ENCODE assay signal across 18 cellular contexts in genomic region chr9:13502503-13502902, GRCh38.
"Had no signal": no experiment of that assay in that cellular context is flagged by ENCODE, and none has a peak within 500 bp of the region (broad histone marks: within the 10 kb centered on the region; RNA-seq: fewer than 3 reads in every experiment).

No MANE protein-coding gene starts in this region.

- H3K4me3 ChIP-seq: esophagus squamous epithelium, pancreas, right lobe of liver, tibial artery, upper lobe of left lung, vagina had no signal

- ATAC-seq: left colon; naive thymus-derived CD4-positive, alpha-beta T cell; pancreas; right lobe of liver; stimulated activated effector memory CD8-positive, alpha-beta T cell treated with anti-CD3 and anti-CD28 coated beads, Interleukin-12 subunit alpha, Interleukin-12 subunit beta, amount 100 ng/mL, for 72 hours had no signal

- H3K9me3 ChIP-seq: esophagus squamous epithelium, pancreas, right lobe of liver, tibial artery, upper lobe of left lung, vagina had no signal

- H3K9me3 Mint-ChIP-seq: dendritic cell treated with granulocyte-macrophage colony-stimulating factor and Interleukin-4, amounts not matched to agents 40 ng/mL and 50 ng/mL, for 4 days had no signal

- H3K36me3 ChIP-seq: esophagus squamous epithelium, pancreas, right lobe of liver, tibial artery, upper lobe of left lung, vagina had no signal

- H3K27me3 ChIP-seq: esophagus squamous epithelium, pancreas, right lobe of liver, tibial artery, upper lobe of left lung, vagina had no signal

- H3K4me1 ChIP-seq: esophagus squamous epithelium, pancreas, right lobe of liver, tibial artery, upper lobe of left lung, vagina had no signal

- H3K36me3 Mint-ChIP-seq: naive thymus-derived CD4-positive, alpha-beta T cell; stimulated activated effector memory CD8-positive, alpha-beta T cell treated with anti-CD3 and anti-CD28 coated beads, Interleukin-12 subunit alpha, Interleukin-12 subunit beta, amount 100 ng/mL, for 72 hours had no signal

- H3K4me1 Mint-ChIP-seq: naive thymus-derived CD4-positive, alpha-beta T cell; stimulated activated effector memory CD8-positive, alpha-beta T cell treated with anti-CD3 and anti-CD28 coated beads, Interleukin-12 subunit alpha, Interleukin-12 subunit beta, amount 100 ng/mL, for 72 hours had no signal

- H3K27ac Mint-ChIP-seq: dendritic cell treated with granulocyte-macrophage colony-stimulating factor and Interleukin-4, amounts not matched to agents 40 ng/mL and 50 ng/mL, for 4 days; naive thymus-derived CD4-positive, alpha-beta T cell; progenitor cell of endocrine pancreas; stimulated activated effector memory CD8-positive, alpha-beta T cell treated with anti-CD3 and anti-CD28 coated beads, Interleukin-12 subunit alpha, Interleukin-12 subunit beta, amount 100 ng/mL, for 72 hours; stimulated activated naive CD8-positive, alpha-beta T cell treated with anti-CD3 and anti-CD28 coated beads, Interleukin-15, Interleukin-2, amounts not matched to agents 100 ng/mL and 50 ng/mL, for 24 hours had no signal

- H3K27me3 Mint-ChIP-seq: dendritic cell treated with granulocyte-macrophage colony-stimulating factor and Interleukin-4, amounts not matched to agents 40 ng/mL and 50 ng/mL, for 4 days; naive thymus-derived CD4-positive, alpha-beta T cell; stimulated activated naive CD8-positive, alpha-beta T cell treated with anti-CD3 and anti-CD28 coated beads, Interleukin-15, Interleukin-2, amounts not matched to agents 100 ng/mL and 50 ng/mL, for 24 hours had no signal

- H3K4me3 Mint-ChIP-seq: dendritic cell treated with granulocyte-macrophage colony-stimulating factor and Interleukin-4, amounts not matched to agents 40 ng/mL and 50 ng/mL, for 4 days; naive thymus-derived CD4-positive, alpha-beta T cell; stimulated activated effector memory CD8-positive, alpha-beta T cell treated with anti-CD3 and anti-CD28 coated beads, Interleukin-12 subunit alpha, Interleukin-12 subunit beta, amount 100 ng/mL, for 72 hours; stimulated activated naive CD8-positive, alpha-beta T cell treated with anti-CD3 and anti-CD28 coated beads, Interleukin-15, Interleukin-2, amounts not matched to agents 100 ng/mL and 50 ng/mL, for 24 hours had no signal

- H3K27ac ChIP-seq: esophagus squamous epithelium, pancreas, right lobe of liver, tibial artery, upper lobe of left lung, vagina had no signal

- DNase-seq: esophagus squamous epithelium; foreskin fibroblast; hippocampal formation; left colon; mammary epithelial cell; naive thymus-derived CD4-positive, alpha-beta T cell; nucleus accumbens; pancreas; right lobe of liver; stimulated activated CD4-positive, alpha-beta T cell treated with anti-CD3 and anti-CD28 coated beads, Interleukin-4, amount 100 ng/mL, for 1 hour; stimulated activated CD8-positive, alpha-beta memory T cell treated with anti-CD3 and anti-CD28 coated beads, Interleukin-4, amount 100 ng/mL, for 48 hours; tibial artery; upper lobe of left lung had no signal
